In genomic region chr14:68952544-68953535, GRCh38 we compare ENCODE assay signal across 1 cellular context.
TF ChIP-seq lines count a peak whose summit lies in the region.

No MANE protein-coding gene starts in this region.

TF ChIP-seq in HCT116, 20 proteins besides CTCF, POLR2A, EP300 and RAD21 (continued from another document):
- no peak for TF ChIP-seq ZBTB33 (IDR thresholded peaks at IDR 0.05; ENCODE audit: extremely low read depth, insufficient replicate concordance, low read length)
- no peak for TF ChIP-seq SP1 (IDR thresholded peaks at IDR 0.05; ENCODE audit: low read depth)
- no peak for TF ChIP-seq ELF1 (IDR thresholded peaks at IDR 0.05; ENCODE audit: borderline replicate concordance, low read depth)
- TF ChIP-seq ZNF274 (IDR thresholded peaks at IDR 0.05; ENCODE audit: low read depth, low read length) = no peak
- no peak for TF ChIP-seq TCF7L2 (IDR thresholded peaks at IDR 0.05; ENCODE audit: borderline replicate concordance, extremely low read depth, insufficient read depth, insufficient read length)
- no peak for TF ChIP-seq EZH2 (IDR thresholded peaks at IDR 0.05)
